Comparison of ENCODE assay signal across 23 cellular contexts in the genomic region with DNA sequence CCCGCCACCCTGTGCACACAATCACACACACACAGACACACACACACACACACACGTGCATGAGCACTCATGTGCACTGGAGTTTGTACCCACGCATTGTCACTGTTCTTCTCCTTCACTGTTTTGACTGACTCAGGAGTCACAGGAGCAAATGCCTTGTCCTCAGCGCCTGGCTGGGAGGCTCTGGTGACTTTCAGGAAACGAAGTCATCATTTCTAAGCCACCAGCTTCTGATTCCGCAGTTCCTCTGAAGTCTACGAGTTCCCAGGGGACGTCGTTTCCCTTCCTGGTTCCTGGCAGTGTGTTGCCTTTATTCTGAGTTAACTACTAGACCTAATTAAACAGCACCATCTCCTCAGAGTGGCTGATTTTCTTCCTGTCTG.
DNase-seq lines count a peak whose midpoint lies in the region; ATAC-seq, FAIRE-seq and TF ChIP-seq lines count a peak whose summit lies in the region.
"Had no signal": no experiment of that assay in that cellular context is flagged by ENCODE, and none has a peak within 500 bp of the region (broad histone marks: within the 10 kb centered on the region; RNA-seq: fewer than 3 reads in every experiment).

No MANE protein-coding gene starts in this region.

- POLR2A ChIA-PET in endothelial cell of umbilical vein (lab: Charles Lee) (no interaction called here), T-cell (lab: Charles Lee) (no interaction called here)

- intact Hi-C loops in endothelial cell of umbilical vein (cut with micrococcal nuclease) = no loop called here
- intact Hi-C loops in sciatic nerve (cut with DNase I) = no loop called here

- no peaks in the 10 kb centered on the region for H3K4me1 ChIP-seq in RWPE2 (ENCODE audit: insufficient read depth, poor library complexity, severe bottlenecking)
- no peaks in the 10 kb centered on the region for H3K4me1 ChIP-seq in endothelial cell of umbilical vein (ENCODE audit: control insufficient read depth, extremely low read depth, insufficient read depth, low read length)
- H3K4me1 ChIP-seq: thyroid gland had no signal

- CTCF ChIA-PET in endothelial cell of umbilical vein (lab: Charles Lee) = no interaction called here
- CTCF ChIA-PET in T-cell (lab: Charles Lee) = no interaction called here

- no peaks in the 10 kb centered on the region for H3K27me3 Mint-ChIP-seq in T-cell
- no peaks in the 10 kb centered on the region for H3K27me3 Mint-ChIP-seq in activated T-cell treated with anti-CD3 and anti-CD28 coated beads, Interleukin-2, amount 50 U/mL, for 4 hours (ENCODE audit: low read depth)
- H3K27me3 Mint-ChIP-seq: stimulated activated naive CD8-positive, alpha-beta T cell treated with anti-CD3 and anti-CD28 coated beads, Interleukin-15, Interleukin-2, amounts not matched to agents 100 ng/mL and 50 ng/mL, for 24 hours had no signal

- H3K36me3 ChIP-seq in RWPE2 (ENCODE audit: low read depth) (no peaks in the 10 kb centered on the region), endothelial cell of umbilical vein (ENCODE audit: control insufficient read depth in 2 of 2, extremely low read depth in 1 of 2, insufficient read depth in 2 of 2, low read length in 2 of 2) (no peaks in the 10 kb centered on the region)
- H3K36me3 ChIP-seq: cardiac muscle cell, thyroid gland had no signal

- no peak overlapping the region for H3K27ac Mint-ChIP-seq in T-cell
- H3K27ac Mint-ChIP-seq: stimulated activated naive CD8-positive, alpha-beta T cell treated with anti-CD3 and anti-CD28 coated beads, Interleukin-15, Interleukin-2, amounts not matched to agents 100 ng/mL and 50 ng/mL, for 24 hours had no signal

- no peak overlapping the region for H3K9ac ChIP-seq in endothelial cell of umbilical vein (replicated peaks; ENCODE audit: extremely low read depth, insufficient read depth, low read length)

- no peak for FAIRE-seq in endothelial cell of umbilical vein (lab: Jason Lieb, UNC)
- FAIRE-seq: H1, islet of Langerhans had no signal

- H3K36me3 Mint-ChIP-seq in T-cell = no peaks in the 10 kb centered on the region
- no peaks in the 10 kb centered on the region for H3K36me3 Mint-ChIP-seq in activated T-cell treated with anti-CD3 and anti-CD28 coated beads, Interleukin-2, amount 50 U/mL, for 4 hours (ENCODE audit: insufficient read depth)

- TF ChIP-seq POLR2A in endothelial cell of umbilical vein (IDR thresholded peaks at IDR 0.05; ENCODE audit: low read depth, low read length) = no peak

- H3K4me3 ChIP-seq in RWPE2 (ENCODE audit: severe bottlenecking) (no peak overlapping the region), endothelial cell of umbilical vein (replicated peaks in 1 of 3; ENCODE audit: insufficient read depth in 1 of 3, low read depth in 1 of 3, low read length in 3 of 3) (no peak overlapping the region)
- H3K4me3 ChIP-seq: cardiac muscle cell, thyroid gland had no signal

- no peak for ATAC-seq in RWPE2 (ENCODE audit: low read depth)
- peak; percentile 35 for ATAC-seq in sciatic nerve
- no peak for ATAC-seq in T-cell (replicated peaks in 1 of 4)
- ATAC-seq in activated T-cell treated with anti-CD3 and anti-CD28 coated beads, Interleukin-2, amount 50 U/mL, for 4 hours = no peak

- no peaks in the 10 kb centered on the region for H3K79me2 ChIP-seq in endothelial cell of umbilical vein (ENCODE audit: control insufficient read depth, insufficient read depth, low read length)

- no TSS peak for BruUV-seq in endothelial cell of umbilical vein (replicated peaks; lab: Mats Ljungman, UMichigan)

- H4K20me1 ChIP-seq in endothelial cell of umbilical vein (replicated peaks; ENCODE audit: control insufficient read depth, extremely low read depth, insufficient read depth, low read length) = no peaks in the 10 kb centered on the region

- H3K9me1 ChIP-seq in endothelial cell of umbilical vein (replicated peaks; ENCODE audit: control insufficient read depth, extremely low read depth, insufficient read depth, low read length) = no peaks in the 10 kb centered on the region

- H3K27me3 ChIP-seq in RWPE2 (ENCODE audit: insufficient read depth, poor library complexity, severe bottlenecking) = no peaks in the 10 kb centered on the region
- no peaks in the 10 kb centered on the region for H3K27me3 ChIP-seq in endothelial cell of umbilical vein (ENCODE audit: control insufficient read depth in 2 of 2, insufficient read depth in 2 of 2, low read length in 2 of 2)
- H3K27me3 ChIP-seq: cardiac muscle cell, thyroid gland had no signal

- H3K9me3 ChIP-seq in RWPE2 (ENCODE audit: severe bottlenecking) (no peaks in the 10 kb centered on the region), endothelial cell of umbilical vein (replicated peaks; ENCODE audit: control insufficient read depth, insufficient read depth, low read length) (no peaks in the 10 kb centered on the region)
- H3K9me3 ChIP-seq: thyroid gland had no signal

- DNase-seq in DMS153 treated with DMSO at 0.1 percent for 48 hours (lab: John Stamatoyannopoulos, UW; ENCODE audit: unreplicated experiment) (peak; percentile 18), RWPE2 (ENCODE audit: low spot score) (peak; percentile 55), endothelial cell of umbilical vein (ENCODE audit: low read depth, low spot score) (no peak), sciatic nerve (ENCODE audit: low spot score) (peak; percentile 51), T-cell (no peak), germinal center (ENCODE audit: low spot score) (no peak)
- no peak for DNase-seq in activated T-cell treated with anti-CD3 and anti-CD28 coated beads, Interleukin-2, amount 50 U/mL, for 4 hours
- DNase-seq: activated CD4-positive, CD25-positive, alpha-beta regulatory T cell treated with anti-CD3 and anti-CD28 coated beads, Interleukin-2, amount 50 U/mL, for 72 hours; activated naive CD4-positive, alpha-beta T cell treated with Interleukin-2 at 50 U/mL for 16 hours; activated T-cell treated with anti-CD3 and anti-CD28 coated beads, Interleukin-2, amount 50 U/mL, for 1 hour; AML-193; amniotic stem cell; Calu3; cortex of kidney; hypothalamus; IMR-90; NCI-H446 treated with DMSO at 0.1 percent for 48 hours; stimulated activated CD4-positive, alpha-beta T cell treated with anti-CD3 and anti-CD28 coated beads, Interleukin-4, amount 100 ng/mL, for 24 hours; thyroid gland had no signal

- H3K27ac ChIP-seq in RWPE2 (ENCODE audit: poor library complexity, severe bottlenecking) (no peak overlapping the region), endothelial cell of umbilical vein (ENCODE audit: insufficient read depth, low read depth, low read length) (no peak overlapping the region)
- H3K27ac ChIP-seq: cardiac muscle cell, thyroid gland had no signal

- no peak for TF ChIP-seq CTCF in RWPE2 (IDR thresholded peaks at IDR 0.05; ENCODE audit: poor library complexity, severe bottlenecking)
- no peak for TF ChIP-seq CTCF in endothelial cell of umbilical vein (IDR thresholded peaks at IDR 0.05; ENCODE audit: extremely low read depth in 1 of 2, insufficient read depth in 1 of 2, low read depth in 1 of 2, low read length in 2 of 2)

- dilution Hi-C loops in endothelial cell of umbilical vein (cut with MboI; ENCODE audit: extremely low pct_ligation_motif_present, low sequenced_read_pairs) = no loop called here

- H3K4me3 Mint-ChIP-seq in T-cell = no peak overlapping the region
- no peak overlapping the region for H3K4me3 Mint-ChIP-seq in activated T-cell treated with anti-CD3 and anti-CD28 coated beads, Interleukin-2, amount 50 U/mL, for 4 hours
- H3K4me3 Mint-ChIP-seq: stimulated activated naive CD8-positive, alpha-beta T cell treated with anti-CD3 and anti-CD28 coated beads, Interleukin-15, Interleukin-2, amounts not matched to agents 100 ng/mL and 50 ng/mL, for 24 hours had no signal

- no peaks in the 10 kb centered on the region for H3K9me3 Mint-ChIP-seq in T-cell
- H3K9me3 Mint-ChIP-seq in activated T-cell treated with anti-CD3 and anti-CD28 coated beads, Interleukin-2, amount 50 U/mL, for 4 hours = no peaks in the 10 kb centered on the region
- H3K9me3 Mint-ChIP-seq: stimulated activated naive CD8-positive, alpha-beta T cell treated with anti-CD3 and anti-CD28 coated beads, Interleukin-15, Interleukin-2, amounts not matched to agents 100 ng/mL and 50 ng/mL, for 24 hours had no signal

- peak overlapping the region; percentile 52 for H2AFZ ChIP-seq in endothelial cell of umbilical vein (ENCODE audit: low read depth, low read length)

- no peak overlapping the region for H3K4me2 ChIP-seq in endothelial cell of umbilical vein (ENCODE audit: insufficient read depth, low read length)

- no peaks in the 10 kb centered on the region for H3K4me1 Mint-ChIP-seq in T-cell
- no peaks in the 10 kb centered on the region for H3K4me1 Mint-ChIP-seq in activated T-cell treated with anti-CD3 and anti-CD28 coated beads, Interleukin-2, amount 50 U/mL, for 4 hours (ENCODE audit: low read depth)

TF ChIP-seq in endothelial cell of umbilical vein, 7 proteins besides CTCF, POLR2A, EP300 and RAD21:
- TF ChIP-seq MYC (IDR thresholded peaks at IDR 0.05; ENCODE audit: low read depth, low read length) = no peak

Comparison
In these comparisons a context has a peak if more than half of its experiments do, and no peak if none do; other contexts are left out.
1. DNase-seq: peak in DMS153 treated with DMSO at 0.1 percent for 48 hours (single experiment), RWPE2 (single experiment) and sciatic nerve (single experiment); none in endothelial cell of umbilical vein (single experiment), T-cell (0 of 34), activated T-cell treated with anti-CD3 and anti-CD28 coated beads, Interleukin-2, amount 50 U/mL, for 4 hours (single experiment) and germinal center (single experiment).